In genomic region chr9:126470251-126470993, GRCh38 we compare ENCODE assay signal across 8 cellular contexts.
DNase-seq lines count a peak whose midpoint lies in the region; ATAC-seq, FAIRE-seq and TF ChIP-seq lines count a peak whose summit lies in the region.

No MANE protein-coding gene starts in this region.

- TF ChIP-seq POLR2A in IMR-90 (IDR thresholded peaks at IDR 0.05; ENCODE audit: low read depth, low read length), result no peak
- TF ChIP-seq POLR2A in suprapubic skin (IDR thresholded peaks at IDR 0.05), result no peak

- H2BK15ac ChIP-seq in IMR-90 (ENCODE audit: low read depth, low read length), result no peak overlapping the region

- H3K27ac ChIP-seq in IMR-90 (ENCODE audit: insufficient read depth, low read length) (no peak overlapping the region), suprapubic skin (peak overlapping the region; percentile 66)

- POLR2A ChIA-PET in IMR-90 (lab: Charles Lee; ENCODE audit: unreplicated experiment), result no interaction called here

- H3K23ac ChIP-seq in IMR-90 (ENCODE audit: low read depth, low read length), result no peak overlapping the region

- H2AK9ac ChIP-seq in IMR-90 (replicated peaks; ENCODE audit: low read depth, low read length, poor library complexity), result no peak overlapping the region

- in situ Hi-C loops in IMR-90 (cut with MboI; ENCODE audit: low sequenced_read_pairs), result no loop called here

- ATAC-seq in activated CD8-positive, alpha-beta memory T cell treated with anti-CD3 and anti-CD28 coated beads, Interleukin-2, amount 10 ng/mL, durations not matched to agents 7 days and 5 days, result peak; percentile 49
- no peak for ATAC-seq in IMR-90 (ENCODE audit: low read depth)
- ATAC-seq in activated naive CD8-positive, alpha-beta T cell treated with anti-CD3 and anti-CD28 coated beads, Interleukin-2, amount 50 U/mL, for 24 hours, result peak; percentile 66
- no peak for ATAC-seq in left colon

- H3K18ac ChIP-seq in IMR-90 (ENCODE audit: low read depth, low read length), result no peak overlapping the region

- H3K36me3 Mint-ChIP-seq in activated CD8-positive, alpha-beta memory T cell treated with anti-CD3 and anti-CD28 coated beads, Interleukin-2, amount 10 ng/mL, durations not matched to agents 7 days and 5 days, result peaks cover 43% of the 10 kb centered on the region
- no peaks in the 10 kb centered on the region for H3K36me3 Mint-ChIP-seq in activated naive CD8-positive, alpha-beta T cell treated with anti-CD3 and anti-CD28 coated beads, Interleukin-2, amount 50 U/mL, for 24 hours (ENCODE audit: low read depth)

- BruUV-seq in IMR-90 (replicated peaks; lab: Mats Ljungman, UMichigan), result no TSS peak

- no peak overlapping the region for H2BK120ac ChIP-seq in IMR-90 (ENCODE audit: low read depth, low read length)

- H3K9me3 ChIP-seq in IMR-90 (ENCODE audit: control insufficient read depth, insufficient read depth, low read length), result no peaks in the 10 kb centered on the region
- H3K9me3 ChIP-seq in suprapubic skin, result no peaks in the 10 kb centered on the region

- no peaks in the 10 kb centered on the region for H3K9me3 Mint-ChIP-seq in activated CD8-positive, alpha-beta memory T cell treated with anti-CD3 and anti-CD28 coated beads, Interleukin-2, amount 10 ng/mL, durations not matched to agents 7 days and 5 days (ENCODE audit: low read depth)
- no peaks in the 10 kb centered on the region for H3K9me3 Mint-ChIP-seq in activated naive CD8-positive, alpha-beta T cell treated with anti-CD3 and anti-CD28 coated beads, Interleukin-2, amount 50 U/mL, for 24 hours

- no peak overlapping the region for H3K9ac ChIP-seq in IMR-90 (ENCODE audit: low read depth, low read length)

- no peak overlapping the region for H3K56ac ChIP-seq in IMR-90 (ENCODE audit: extremely low read depth, insufficient read depth, low read length)

- H3K4me3 ChIP-seq in IMR-90 (ENCODE audit: insufficient read depth, low read depth, low read length) (no peak overlapping the region), suprapubic skin (no peak overlapping the region)

- TF ChIP-seq CTCF in IMR-90 (conservative IDR thresholded peaks at IDR 0.05; ENCODE audit: low read depth, low read length) (no peak), suprapubic skin (IDR thresholded peaks at IDR 0.05) (no peak)

- H3K36me3 ChIP-seq in IMR-90 (ENCODE audit: control insufficient read depth, insufficient read depth, low read length) (no peaks in the 10 kb centered on the region), suprapubic skin (no peaks in the 10 kb centered on the region)

- H4K8ac ChIP-seq in IMR-90 (ENCODE audit: low read depth in 2 of 2, low read length in 2 of 2), result no peak overlapping the region

- no peak overlapping the region for H4K91ac ChIP-seq in IMR-90 (ENCODE audit: insufficient read depth, low read depth, low read length)

- H3K4me1 Mint-ChIP-seq in activated CD8-positive, alpha-beta memory T cell treated with anti-CD3 and anti-CD28 coated beads, Interleukin-2, amount 10 ng/mL, durations not matched to agents 7 days and 5 days, result peaks cover 68% of the 10 kb centered on the region
- peaks cover 55% of the 10 kb centered on the region for H3K4me1 Mint-ChIP-seq in activated naive CD8-positive, alpha-beta T cell treated with anti-CD3 and anti-CD28 coated beads, Interleukin-2, amount 50 U/mL, for 24 hours

- no peak overlapping the region for H2AK5ac ChIP-seq in IMR-90 (ENCODE audit: low read depth, low read length)

- H3K4me3 Mint-ChIP-seq in activated CD8-positive, alpha-beta memory T cell treated with anti-CD3 and anti-CD28 coated beads, Interleukin-2, amount 10 ng/mL, durations not matched to agents 7 days and 5 days, result peak overlapping the region; percentile 33
- peak overlapping the region; percentile 52 for H3K4me3 Mint-ChIP-seq in activated naive CD8-positive, alpha-beta T cell treated with anti-CD3 and anti-CD28 coated beads, Interleukin-2, amount 50 U/mL, for 24 hours

- H3K27me3 ChIP-seq in IMR-90 (ENCODE audit: control insufficient read depth, insufficient read depth, low read length) (no peaks in the 10 kb centered on the region), suprapubic skin (no peaks in the 10 kb centered on the region)

- no CpG with 5 or more reads among the region's 12 CpGs for WGBS in IMR-90 (ENCODE audit: extremely low coverage in 2 of 2, insufficient read length in 1 of 2), 2 experiments
- WGBS in suprapubic skin, result 71% methylated on average over 12 of the region's 12 CpGs

- no peak for TF ChIP-seq RAD21 in IMR-90 (IDR thresholded peaks at IDR 0.05; ENCODE audit: low read length)

- no peaks in the 10 kb centered on the region for H4K20me1 ChIP-seq in IMR-90 (ENCODE audit: insufficient read depth, low read length)

- TF ChIP-seq EP300 in suprapubic skin (IDR thresholded peaks at IDR 0.05), result no peak

- H3K14ac ChIP-seq in IMR-90 (replicated peaks; ENCODE audit: low read depth, low read length), result 0 out of 2 replicates have a peak overlapping the region, but pooled peaks have one; percentile 20

- peak; percentile 62 for DNase-seq in activated CD8-positive, alpha-beta memory T cell treated with anti-CD3 and anti-CD28 coated beads, Interleukin-2, amount 10 ng/mL, durations not matched to agents 7 days and 5 days
- DNase-seq in activated CD8-positive, alpha-beta memory T cell treated with anti-CD3 and anti-CD28 coated beads, Interleukin-2, amount 50 U/mL, for 48 hours, result no peak
- DNase-seq in IMR-90 (no peak), suprapubic skin (ENCODE audit: low spot score in 2 of 2) (peak in 1 of 2 donors; percentile 47), urothelium cell line (ENCODE audit: low spot score) (no peak), left colon (no peak)
- no peak for DNase-seq in activated naive CD8-positive, alpha-beta T cell treated with anti-CD3 and anti-CD28 coated beads, Interleukin-2, amount 50 U/mL, for 24 hours
- DNase-seq in stimulated activated naive CD4-positive, alpha-beta T cell treated with Interleukin-2 at 50 U/mL for 16 hours (lab: John Stamatoyannopoulos, UW), result no peak

- no peaks in the 10 kb centered on the region for H3K79me1 ChIP-seq in IMR-90 (ENCODE audit: low read depth in 1 of 2, low read length in 2 of 2)

- no peak for FAIRE-seq in urothelium cell line (lab: Jason Lieb, UNC)

- peaks cover 11% of the 10 kb centered on the region for H3K9me1 ChIP-seq in IMR-90 (ENCODE audit: insufficient read depth, low read length)

- peaks cover 9% of the 10 kb centered on the region for H3K4me1 ChIP-seq in IMR-90 (ENCODE audit: control insufficient read depth, insufficient read depth, low read length)
- H3K4me1 ChIP-seq in suprapubic skin, result peaks cover 67% of the 10 kb centered on the region

- no peak overlapping the region for H4K5ac ChIP-seq in IMR-90 (ENCODE audit: low read depth, low read length)

- peaks cover 3% of the 10 kb centered on the region for H3K27me3 Mint-ChIP-seq in activated CD8-positive, alpha-beta memory T cell treated with anti-CD3 and anti-CD28 coated beads, Interleukin-2, amount 10 ng/mL, durations not matched to agents 7 days and 5 days
- H3K27me3 Mint-ChIP-seq in activated naive CD8-positive, alpha-beta T cell treated with anti-CD3 and anti-CD28 coated beads, Interleukin-2, amount 50 U/mL, for 24 hours, result peaks cover 24% of the 10 kb centered on the region

- no peak overlapping the region for H2AFZ ChIP-seq in IMR-90 (replicated peaks; ENCODE audit: low read length, poor library complexity)

- H3K27ac Mint-ChIP-seq in activated CD8-positive, alpha-beta memory T cell treated with anti-CD3 and anti-CD28 coated beads, Interleukin-2, amount 10 ng/mL, durations not matched to agents 7 days and 5 days, result peak overlapping the region; percentile 92
- peak overlapping the region; percentile 87 for H3K27ac Mint-ChIP-seq in activated naive CD8-positive, alpha-beta T cell treated with anti-CD3 and anti-CD28 coated beads, Interleukin-2, amount 50 U/mL, for 24 hours

- H3K4ac ChIP-seq in IMR-90 (ENCODE audit: low read depth, low read length), result no peak overlapping the region

- H2BK20ac ChIP-seq in IMR-90 (ENCODE audit: low read depth, low read length), result no peak overlapping the region

- intact Hi-C loops in IMR-90 (cut with micrococcal nuclease) (no loop called here), left colon (cut with DNase I, micrococcal nuclease) (no loop called here)

- H3K4me2 ChIP-seq in IMR-90 (ENCODE audit: low read depth, low read length), result no peak overlapping the region

- dilution Hi-C loops in IMR-90 (cut with HindIII; ENCODE audit: low sequenced_read_pairs, unreplicated experiment), result no loop called here

- no peak overlapping the region for H2BK5ac ChIP-seq in IMR-90 (ENCODE audit: low read depth, low read length, poor library complexity, severe bottlenecking)

- CTCF ChIA-PET in activated CD8-positive, alpha-beta memory T cell treated with anti-CD3 and anti-CD28 coated beads, Interleukin-2, amount 10 ng/mL, durations not matched to agents 7 days and 5 days (lab: Charles Lee), result interaction anchor here (1.2 to 6.4 kb wide), 9 partner anchors 13 to 1063 kb away, joined by 3 to 62 read pairs (median 7); no protein-coding TSS in a partner anchor
- CTCF ChIA-PET in IMR-90 (lab: Yijun Ruan, JAX), result no interaction called here

TF ChIP-seq in IMR-90, 13 proteins besides CTCF, POLR2A, EP300 and RAD21:
- TF ChIP-seq CEBPB (IDR thresholded peaks at IDR 0.05; ENCODE audit: low read depth, low read length) (no peak), NFE2L2 (IDR thresholded peaks at IDR 0.05; ENCODE audit: low read depth, low read length) (no peak), RFX5 (IDR thresholded peaks at IDR 0.05; ENCODE audit: low read depth, low read length) (no peak), CHD1 (IDR thresholded peaks at IDR 0.05; ENCODE audit: low read depth, low read length) (no peak), FOS (IDR thresholded peaks at IDR 0.05; ENCODE audit: low read depth, low read length) (no peak), ELK1 (IDR thresholded peaks at IDR 0.05; ENCODE audit: borderline replicate concordance, low read depth, low read length) (no peak), MAZ (IDR thresholded peaks at IDR 0.05; ENCODE audit: borderline replicate concordance, low read depth, low read length) (no peak), BHLHE40 (IDR thresholded peaks at IDR 0.05; ENCODE audit: low read depth, low read length) (no peak), SMC3 (IDR thresholded peaks at IDR 0.05; ENCODE audit: low read depth, low read length) (no peak), RCOR1 (IDR thresholded peaks at IDR 0.05; ENCODE audit: insufficient replicate concordance, low read length) (no peak), MAFK (IDR thresholded peaks at IDR 0.05; ENCODE audit: low read depth, low read length) (no peak)

Comparison
In these comparisons a context has a peak if more than half of its experiments do, and no peak if none do; other contexts are left out.
1. ATAC-seq: peak in activated CD8-positive, alpha-beta memory T cell treated with anti-CD3 and anti-CD28 coated beads, Interleukin-2, amount 10 ng/mL, durations not matched to agents 7 days and 5 days (single experiment) and activated naive CD8-positive, alpha-beta T cell treated with anti-CD3 and anti-CD28 coated beads, Interleukin-2, amount 50 U/mL, for 24 hours (single experiment); none in IMR-90 (single experiment) and left colon (single experiment).